ENCODE assay signal across 1 cellular context in genomic region chr1:76154213-76154956, GRCh38.
TF ChIP-seq lines count a peak whose summit lies in the region.

No MANE protein-coding gene starts in this region.

TF ChIP-seq in HepG2, 621 proteins besides CTCF, POLR2A, EP300 and RAD21 (continued from another document):
- peak; percentile 52; the same call in 1 of the 2 replicates for TF ChIP-seq ZFP91 (CRISPR knock-in tag; IDR thresholded peaks at IDR 0.05; ENCODE audit: borderline replicate concordance)
- TF ChIP-seq GZF1 (CRISPR knock-in tag; IDR thresholded peaks at IDR 0.05), result no peak
- no peak for TF ChIP-seq ZFAT (CRISPR knock-in tag; conservative IDR thresholded peaks at IDR 0.05)
- TF ChIP-seq SMC3 (IDR thresholded peaks at IDR 0.05; ENCODE audit: low read length), result peak; percentile 75
- 0 out of 2 replicates have a peak, but pooled peaks have one; percentile 16 for TF ChIP-seq KAT8 (CRISPR knock-in tag; IDR thresholded peaks at IDR 0.05)
- peak; percentile 19; the same call in 1 of the 2 replicates for TF ChIP-seq GATAD2A (CRISPR knock-in tag; IDR thresholded peaks at IDR 0.05)
- peak; percentile 92 for TF ChIP-seq STAG1 (CRISPR knock-in tag; IDR thresholded peaks at IDR 0.05)
- TF ChIP-seq KDM2A (CRISPR knock-in tag; IDR thresholded peaks at IDR 0.05; ENCODE audit: borderline replicate concordance, low read depth), result peak; percentile 44; the same call in 1 of the 2 replicates
- TF ChIP-seq RXRB (CRISPR knock-in tag; IDR thresholded peaks at IDR 0.05; ENCODE audit: borderline replicate concordance), result peak; percentile 52; the same call in 1 of the 2 replicates
- no peak for TF ChIP-seq EED (CRISPR knock-in tag; IDR thresholded peaks at IDR 0.05)
- TF ChIP-seq CBX1 (IDR thresholded peaks at IDR 0.05; ENCODE audit: low read depth), result peak; percentile 53
- TF ChIP-seq ZNF205 (CRISPR knock-in tag; IDR thresholded peaks at IDR 0.05), result peak; percentile 76; the same call in 1 of the 2 replicates
- no peak for TF ChIP-seq CREB3 (CRISPR knock-in tag; IDR thresholded peaks at IDR 0.05)
- TF ChIP-seq ZMYM4 (CRISPR knock-in tag; IDR thresholded peaks at IDR 0.05), result peak; percentile 27; the same call in 1 of the 2 replicates
- TF ChIP-seq GABPA (IDR thresholded peaks at IDR 0.05; ENCODE audit: low read depth, low read length), result no peak
- 0 out of 2 replicates have a peak, but pooled peaks have one; percentile 7 for TF ChIP-seq GABPA (CRISPR knock-in tag; IDR thresholded peaks at IDR 0.05; ENCODE audit: low read depth)
- TF ChIP-seq ZSCAN21 (CRISPR knock-in tag; IDR thresholded peaks at IDR 0.05; ENCODE audit: borderline replicate concordance), result no peak
- 0 out of 2 replicates have a peak, but pooled peaks have one; percentile 31 for TF ChIP-seq MIXL1 (CRISPR knock-in tag; IDR thresholded peaks at IDR 0.05)
- peak in 1 of 2 experiments; percentile 30; a peak in 1 of 4 replicates for TF ChIP-seq HMGXB4 (CRISPR knock-in tag; IDR thresholded peaks at IDR 0.05; ENCODE audit: borderline replicate concordance in 1 of 2, low read depth in 1 of 2)
